14 cellular contexts compared by ENCODE assay signal in genomic region chr9:27109621-27110020, GRCh38. TPM values are rescaled to one million over a fixed set of nuclear protein-coding genes. Genes with fewer than 3 reads are reported as not detected.
DNase-seq lines count a peak whose midpoint lies in the region; FAIRE-seq and TF ChIP-seq lines count a peak whose summit lies in the region.
"Had no signal": no experiment of that assay in that cellular context is flagged by ENCODE, and none has a peak within 500 bp of the region (broad histone marks: within the 10 kb centered on the region; RNA-seq: fewer than 3 reads in every experiment).

No MANE protein-coding gene starts in this region.

- no peaks in the 10 kb centered on the region for H3K9me1 ChIP-seq in keratinocyte (ENCODE audit: control insufficient read depth, extremely low read depth, insufficient read depth, low read length)

- peak overlapping the region; percentile 48 for H3K4me3 ChIP-seq in HUES64 (ENCODE audit: low read length)
- peak overlapping the region; percentile 42 for H3K4me3 ChIP-seq in choroid plexus epithelial cell (ENCODE audit: low read depth, low read length)
- H3K4me3 ChIP-seq in keratinocyte (ENCODE audit: control insufficient read depth in 2 of 3, extremely low read depth in 1 of 3, insufficient read depth in 2 of 3, low read depth in 1 of 3, low read length in 3 of 3) = no peak overlapping the region
- peak overlapping the region in 3 of 4 donors; percentile 10 to 13 (median 13) for H3K4me3 ChIP-seq in stomach

- DNase-seq in choroid plexus epithelial cell (ENCODE audit: low read depth) (no peak), keratinocyte (ENCODE audit: low read depth, low spot score) (no peak), stomach (no peak), NAMALWA (ENCODE audit: low spot score) (no peak), EL (no peak), HEK293T (ENCODE audit: extremely low spot score) (no peak)
- DNase-seq: activated CD4-positive, alpha-beta T cell treated with anti-CD3 and anti-CD28 coated beads, Interleukin-2, amount 50 U/mL, for 48 hours; activated naive CD4-positive, alpha-beta T cell; COR-L47; NCI-H2171 treated with DMSO at 0.1 percent for 48 hours; stimulated activated CD4-positive, alpha-beta T cell treated with anti-CD3 and anti-CD28 coated beads, Interleukin-4, amount 100 ng/mL, for 4 hours had no signal

- TF ChIP-seq POLR2A in stomach (IDR thresholded peaks at IDR 0.05) = no peak

- H3K4me1 ChIP-seq in HUES64 (ENCODE audit: insufficient read depth, low read length) (peaks cover 24% of the 10 kb centered on the region; the same call in 1 of the 2 replicates), keratinocyte (ENCODE audit: control insufficient read depth, extremely low read depth, insufficient read depth, low read length) (no peaks in the 10 kb centered on the region), stomach (peaks cover 0 to 6% (median 0%) of the 10 kb centered on the region in 4 donors)

- H3K27ac ChIP-seq in HUES64 (ENCODE audit: low read depth, low read length) (peak overlapping the region; percentile 44), keratinocyte (ENCODE audit: control insufficient read depth, insufficient read depth, low read length) (no peak overlapping the region), stomach (peak overlapping the region in 3 of 5 donors; percentile 4 to 35 (median 29))

- intact Hi-C loops in stomach (cut with DNase I; ENCODE audit: low total_unique reads) = no loop called here

- no peaks in the 10 kb centered on the region for H3K9me3 ChIP-seq in HUES64 (ENCODE audit: insufficient read depth, low read depth, low read length)
- H3K9me3 ChIP-seq in keratinocyte (ENCODE audit: control insufficient read depth, low read depth, low read length) = no peaks in the 10 kb centered on the region
- no peaks in the 10 kb centered on the region for H3K9me3 ChIP-seq in stomach

- H3K27me3 ChIP-seq in HUES64 (ENCODE audit: insufficient read depth, low read length) = no peaks in the 10 kb centered on the region
- no peaks in the 10 kb centered on the region for H3K27me3 ChIP-seq in keratinocyte (ENCODE audit: control insufficient read depth, extremely low read depth, insufficient read depth, low read length)
- no peaks in the 10 kb centered on the region for H3K27me3 ChIP-seq in stomach

- no peaks in the 10 kb centered on the region for H3K79me2 ChIP-seq in keratinocyte (ENCODE audit: control insufficient read depth, insufficient read depth, low read length)

- WGBS in HUES64 = 72% methylated on average over 2 of the region's 2 CpGs
- WGBS in stomach, 5 donors = 40 to 60% (median 50%) methylated on average over 2 of the region's 2 CpGs

- H3K9ac ChIP-seq in HUES64 (ENCODE audit: low read depth, low read length) (peak overlapping the region; percentile 71; the same call in 1 of the 2 replicates), keratinocyte (ENCODE audit: control insufficient read depth, extremely low read depth, insufficient read depth, low read length) (no peak overlapping the region)

- H4K20me1 ChIP-seq in keratinocyte (ENCODE audit: control insufficient read depth, extremely low read depth, insufficient read depth, low read length) = no peaks in the 10 kb centered on the region

- FAIRE-seq in keratinocyte (lab: Jason Lieb, UNC) = no peak
- FAIRE-seq: colon had no signal

- H3K36me3 ChIP-seq in HUES64 (ENCODE audit: insufficient read depth, low read length) (no peaks in the 10 kb centered on the region), keratinocyte (ENCODE audit: control insufficient read depth in 2 of 2, extremely low read depth in 1 of 2, insufficient read depth in 2 of 2, low read length in 2 of 2) (no peaks in the 10 kb centered on the region), stomach (no peaks in the 10 kb centered on the region)

- dilution Hi-C loops in keratinocyte (cut with MboI; ENCODE audit: extremely low pct_ligation_motif_present, low sequenced_read_pairs) = no loop called here

- TF ChIP-seq CTCF in choroid plexus epithelial cell (conservative IDR thresholded peaks at IDR 0.05; ENCODE audit: low read depth, low read length) = no peak
- TF ChIP-seq CTCF in keratinocyte (optimal IDR thresholded peaks at IDR 0.05 in 1 of 3, IDR thresholded peaks at IDR 0.05 in 1 of 3, conservative IDR thresholded peaks at IDR 0.05 in 1 of 3; ENCODE audit: extremely low read depth in 1 of 3, insufficient read depth in 2 of 3, low read length in 3 of 3) = no peak
- TF ChIP-seq CTCF in stomach (IDR thresholded peaks at IDR 0.05) = no peak

- POLR2A ChIA-PET in HEK293T (lab: Yijun Ruan, JAX) = no interaction called here

- CTCF ChIA-PET in HEK293T (lab: Yijun Ruan, JAX) = no interaction called here

- peak overlapping the region; percentile 38 for H3K4me2 ChIP-seq in keratinocyte (ENCODE audit: control insufficient read depth, extremely low read depth, insufficient read depth, low read depth, low read length)

- no peak for TF ChIP-seq EP300 in stomach (IDR thresholded peaks at IDR 0.05)

- H2AFZ ChIP-seq in keratinocyte (ENCODE audit: control insufficient read depth, low read length) = peak overlapping the region; percentile 58

TF ChIP-seq in HEK293T, 16 proteins besides CTCF, POLR2A, EP300 and RAD21:
- no peak for TF ChIP-seq HDGF (IDR thresholded peaks at IDR 0.05; ENCODE audit: borderline replicate concordance)
- TF ChIP-seq SUZ12 (IDR thresholded peaks at IDR 0.05) = no peak
- no peak for TF ChIP-seq CTBP1 (IDR thresholded peaks at IDR 0.05; ENCODE audit: borderline replicate concordance)
- no peak for TF ChIP-seq FOXM1 (IDR thresholded peaks at IDR 0.05; ENCODE audit: borderline replicate concordance)
- TF ChIP-seq BHLHE40 (IDR thresholded peaks at IDR 0.05; ENCODE audit: borderline replicate concordance) = no peak
- no peak for TF ChIP-seq LEF1 (IDR thresholded peaks at IDR 0.05; ENCODE audit: borderline replicate concordance)
- TF ChIP-seq ELF4 (IDR thresholded peaks at IDR 0.05) = no peak
- TF ChIP-seq SP1 (IDR thresholded peaks at IDR 0.05) = no peak

RNA-seq across cellular contexts. Expression of gene TEK, which starts 0.6 kb away (rescaled TPM):
- 10.1 TPM for polyA plus RNA-seq in HUES64 (2013, experiment 1 of 2)
- polyA plus RNA-seq in HUES64 (2013, experiment 2 of 2) = 11.1 TPM
- polyA plus RNA-seq in keratinocyte = 0.01 to 0.05 TPM (median 0.03 TPM) in 3 replicates
- polyA plus RNA-seq in keratinocyte (2011; ENCODE audit: low read depth) = 0.47 TPM
- 0.02 and 0.03 TPM in 2 replicates for polyA plus RNA-seq in keratinocyte (2011; cell fraction: cytosol; rRNA removed)
- polyA plus RNA-seq in keratinocyte (2011; cell fraction: nucleus; rRNA removed) = 0.06 and 0.08 TPM in 2 replicates
- polyA plus RNA-seq in keratinocyte (2012; ENCODE audit: low replicate concordance) = 0.05 and 0.21 TPM in 2 replicates
- polyA minus RNA-seq in keratinocyte = 0.16 TPM in 1 of 3 replicates, not detected in the others
- not detected for polyA minus RNA-seq in keratinocyte (2011; cell fraction: cytosol; rRNA and poly(A)+ RNA removed)
- polyA minus RNA-seq in keratinocyte (2011; cell fraction: nucleus; rRNA and poly(A)+ RNA removed) = 0.11 and 0.16 TPM in 2 replicates
- 10 to 100 TPM in 1 of 5 donors, 1 to 10 TPM in 3, not detected in 1; 2.0 to 25.5 (median 4.1) TPM for total RNA-seq in stomach
- 1 to 10 TPM in 1 of 3 donors, under 1 TPM in 2; 0.56 to 1.5 (median 0.92) TPM for polyA plus RNA-seq in stomach
- total RNA-seq: progenitor cell of endocrine pancreas had no signal

Comparison
In these comparisons a context has a peak if more than half of its experiments do, and no peak if none do; other contexts are left out.
1. H3K4me3 ChIP-seq: peak in HUES64 (single experiment), choroid plexus epithelial cell (single experiment) and stomach (3 of 4); none in keratinocyte (0 of 3).